ENCODE assay signal across 17 cellular contexts in the genomic region with DNA sequence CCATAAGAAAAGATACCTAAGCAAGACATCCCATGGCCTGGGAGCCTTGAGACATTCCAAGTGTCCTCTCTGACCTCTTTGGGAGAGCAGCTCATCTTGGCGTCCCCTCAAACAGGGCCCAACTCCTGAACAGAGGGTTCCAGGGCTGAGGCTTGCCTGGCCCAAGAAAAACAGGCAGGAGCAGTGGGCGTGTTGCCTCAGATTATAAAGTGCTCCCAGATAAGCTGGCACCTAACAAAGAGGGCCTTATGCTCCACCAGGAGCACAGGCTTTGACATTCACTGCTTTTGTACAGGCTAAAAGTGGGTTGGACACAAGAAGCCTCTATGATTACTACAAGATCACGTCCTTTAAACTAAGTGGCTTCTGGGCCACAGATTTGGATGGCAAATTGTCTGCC.
A peak's percentile ranks its signal among the peaks of the same experiment; 100 is the strongest.
DNase-seq lines count a peak whose midpoint lies in the region; ATAC-seq and TF ChIP-seq lines count a peak whose summit lies in the region.
"Had no signal": no experiment of that assay in that cellular context is flagged by ENCODE, and none has a peak within 500 bp of the region (broad histone marks: within the 10 kb centered on the region; RNA-seq: fewer than 3 reads in every experiment).

No MANE protein-coding gene starts in this region.

- H3K27me3 ChIP-seq in body of pancreas (no peaks in the 10 kb centered on the region), osteoblast (ENCODE audit: insufficient read depth, low read length) (no peaks in the 10 kb centered on the region), testis (no peaks in the 10 kb centered on the region)
- H3K27me3 ChIP-seq: Peyer's patch had no signal

- intact Hi-C loops in Right ventricle myocardium superior (cut with DNase I) (no loop called here), cardiac septum (cut with DNase I) (no loop called here), body of pancreas (cut with DNase I) (no loop called here), testis (cut with DNase I; ENCODE audit: low total_unique reads) (no loop called here)

- no peaks in the 10 kb centered on the region for H3K36me3 ChIP-seq in body of pancreas (replicated peaks in 1 of 2; ENCODE audit: insufficient read depth in 1 of 2, low read depth in 2 of 2)
- no peaks in the 10 kb centered on the region for H3K36me3 ChIP-seq in osteoblast (ENCODE audit: insufficient read depth, low read length)
- no peaks in the 10 kb centered on the region for H3K36me3 ChIP-seq in testis (ENCODE audit: low read depth, missing control alignments)
- H3K36me3 ChIP-seq: Peyer's patch had no signal

- H3K4me2 ChIP-seq in osteoblast (ENCODE audit: insufficient read depth, low read length), result no peak overlapping the region

- DNase-seq in Right ventricle myocardium superior (no peak), cardiac septum (ENCODE audit: low spot score) (no peak), body of pancreas (peak in 3 of 4 donors; percentile 33 to 46 (median 42)), osteoblast (ENCODE audit: insufficient read length, low spot score, missing footprints) (peak; percentile 54), testis (peak; percentile 78), middle frontal gyrus (ENCODE audit: extremely low spot score, low spot score) (no peak), GDM1 (lab: John Stamatoyannopoulos, UW) (no peak)
- DNase-seq: GM23248, H9, HFFc6, Karpas-422, MV-4-11, NCI-H1105 treated with DMSO at 0.1 percent for 48 hours, NCI-H2029 treated with DMSO at 0.1 percent for 48 hours, NCI-H226, Peyer's patch had no signal

- H2AFZ ChIP-seq in osteoblast (ENCODE audit: low read length), result no peak overlapping the region
- H2AFZ ChIP-seq: GM23248 had no signal

- TF ChIP-seq CTCF in body of pancreas (IDR thresholded peaks at IDR 0.05), result no peak
- TF ChIP-seq CTCF in osteoblast (IDR thresholded peaks at IDR 0.05; ENCODE audit: extremely low read depth, low read depth, low read length), result no peak
- TF ChIP-seq CTCF in testis (IDR thresholded peaks at IDR 0.05), result no peak

- no peak for TF ChIP-seq POLR2A in body of pancreas (IDR thresholded peaks at IDR 0.05)
- no peak for TF ChIP-seq POLR2A in testis (IDR thresholded peaks at IDR 0.05)

- H3K79me2 ChIP-seq in osteoblast (ENCODE audit: insufficient read depth, low read length), result no peaks in the 10 kb centered on the region

- WGBS in body of pancreas, 2 donors, result 40 to 48% methylated on average over 3 of the region's 3 CpGs
- 52 to 92% methylated on average over 2 to 3 of the region's 3 CpGs for WGBS in testis, 2 donors

- peaks cover 41% of the 10 kb centered on the region for H3K4me1 ChIP-seq in body of pancreas
- no peaks in the 10 kb centered on the region for H3K4me1 ChIP-seq in osteoblast (ENCODE audit: insufficient read depth, low read length)
- peaks cover 3% of the 10 kb centered on the region for H3K4me1 ChIP-seq in testis
- H3K4me1 ChIP-seq: Peyer's patch had no signal

- peak overlapping the region; percentile 28 to 75 (median 72) for H3K27ac ChIP-seq in body of pancreas
- H3K27ac ChIP-seq in osteoblast (ENCODE audit: low read depth, low read length), result no peak overlapping the region
- H3K27ac ChIP-seq in testis, result peak overlapping the region in 1 of 2 donors; percentile 56
- H3K27ac ChIP-seq: GM23248, Peyer's patch had no signal

- ATAC-seq in Right ventricle myocardium superior (ENCODE audit: poor library complexity), result peak; percentile 66
- ATAC-seq in body of pancreas, result peak; percentile 77
- no peak for ATAC-seq in activated CD4-positive, CD25-positive, alpha-beta regulatory T cell treated with anti-CD3 and anti-CD28 coated beads, Interleukin-2, amount 50 U/mL, for 24 hours

- no peaks in the 10 kb centered on the region for H4K20me1 ChIP-seq in osteoblast (ENCODE audit: insufficient read depth, low read length)

- H3K4me3 ChIP-seq in body of pancreas (no peak overlapping the region), osteoblast (ENCODE audit: insufficient read depth, low read length) (no peak overlapping the region), testis (no peak overlapping the region)
- H3K4me3 ChIP-seq: GM23248, Peyer's patch had no signal

- no peaks in the 10 kb centered on the region for H3K9me3 ChIP-seq in body of pancreas
- H3K9me3 ChIP-seq in osteoblast (ENCODE audit: low read depth, low read length), result no peaks in the 10 kb centered on the region
- H3K9me3 ChIP-seq in testis, result no peaks in the 10 kb centered on the region
- H3K9me3 ChIP-seq: Peyer's patch had no signal

Comparison
In these comparisons a context has a peak if more than half of its experiments do, and no peak if none do; other contexts are left out.
1. ATAC-seq: peak in Right ventricle myocardium superior (single experiment) and body of pancreas (single experiment); none in activated CD4-positive, CD25-positive, alpha-beta regulatory T cell treated with anti-CD3 and anti-CD28 coated beads, Interleukin-2, amount 50 U/mL, for 24 hours (0 of 2).
2. DNase-seq: peak in body of pancreas (3 of 4), osteoblast (single experiment) and testis (single experiment); none in Right ventricle myocardium superior (single experiment), cardiac septum (single experiment), middle frontal gyrus (single experiment) and GDM1 (single experiment).